Comparison of ENCODE assay signal across 8 cellular contexts in genomic region chr1:20472860-20473711, GRCh38. TPM values are rescaled to one million over a fixed set of nuclear protein-coding genes. Genes with fewer than 3 reads are reported as not detected.
DNase-seq lines count a peak whose midpoint lies in the region; FAIRE-seq and TF ChIP-seq lines count a peak whose summit lies in the region.

No MANE protein-coding gene starts in this region.

- no peak overlapping the region for H3K27ac ChIP-seq in endothelial cell of umbilical vein (ENCODE audit: insufficient read depth, low read depth, low read length)

- H3K9me1 ChIP-seq in endothelial cell of umbilical vein (replicated peaks; ENCODE audit: control insufficient read depth, extremely low read depth, insufficient read depth, low read length), result no peaks in the 10 kb centered on the region

- H3K4me3 ChIP-seq in endothelial cell of umbilical vein (replicated peaks in 1 of 3; ENCODE audit: insufficient read depth in 1 of 3, low read depth in 1 of 3, low read length in 3 of 3), result no peak overlapping the region

- FAIRE-seq in endothelial cell of umbilical vein (lab: Jason Lieb, UNC), result peak; percentile 83

- no peaks in the 10 kb centered on the region for H4K20me1 ChIP-seq in endothelial cell of umbilical vein (replicated peaks; ENCODE audit: control insufficient read depth, extremely low read depth, insufficient read depth, low read length)

- peaks cover 5% of the 10 kb centered on the region for H3K4me1 ChIP-seq in endothelial cell of umbilical vein (ENCODE audit: control insufficient read depth, extremely low read depth, insufficient read depth, low read length)

- peak; percentile 86 for DNase-seq in AG20443 (ENCODE audit: low spot score)
- DNase-seq in NCI-H187 treated with DMSO at 0.1 percent for 48 hours (lab: John Stamatoyannopoulos, UW), result peak; percentile 12
- DNase-seq in endothelial cell of umbilical vein (ENCODE audit: low read depth, low spot score), result peak; percentile 62
- DNase-seq in midbrain (lab: John Stamatoyannopoulos, UW), result peak; percentile 78
- DNase-seq in NCI-H146 (lab: John Stamatoyannopoulos, UW), result no peak
- DNase-seq in D341Med (ENCODE audit: low spot score), result no peak
- no peak for DNase-seq in HCEC 1CT
- DNase-seq in NCI-H524 treated with DMSO at 0.1 percent for 48 hours (lab: John Stamatoyannopoulos, UW), result no peak

- no peaks in the 10 kb centered on the region for H3K79me2 ChIP-seq in endothelial cell of umbilical vein (ENCODE audit: control insufficient read depth, insufficient read depth, low read length)

- intact Hi-C loops in endothelial cell of umbilical vein (cut with micrococcal nuclease), result no loop called here

- H3K4me2 ChIP-seq in endothelial cell of umbilical vein (ENCODE audit: insufficient read depth, low read length), result no peak overlapping the region

- CTCF ChIA-PET in endothelial cell of umbilical vein (lab: Charles Lee), result interaction anchor here (0.9 to 1.6 kb wide), 2 partner anchors 19 to 21 kb away, joined by 3 to 6 read pairs; no protein-coding TSS in a partner anchor

- peaks cover 2 to 3% of the 10 kb centered on the region in 2 experiments for H3K27me3 ChIP-seq in endothelial cell of umbilical vein (ENCODE audit: control insufficient read depth in 2 of 2, insufficient read depth in 2 of 2, low read length in 2 of 2)

- no peak overlapping the region for H3K9ac ChIP-seq in endothelial cell of umbilical vein (replicated peaks; ENCODE audit: extremely low read depth, insufficient read depth, low read length)

- no peaks in the 10 kb centered on the region for H3K36me3 ChIP-seq in endothelial cell of umbilical vein (ENCODE audit: control insufficient read depth in 2 of 2, extremely low read depth in 1 of 2, insufficient read depth in 2 of 2, low read length in 2 of 2)

- no peak for TF ChIP-seq CTCF in endothelial cell of umbilical vein (IDR thresholded peaks at IDR 0.05; ENCODE audit: extremely low read depth in 1 of 2, insufficient read depth in 1 of 2, low read depth in 1 of 2, low read length in 2 of 2)

- dilution Hi-C loops in endothelial cell of umbilical vein (cut with MboI; ENCODE audit: extremely low pct_ligation_motif_present, low sequenced_read_pairs), result no loop called here

- POLR2A ChIA-PET in endothelial cell of umbilical vein (lab: Charles Lee), result no interaction called here

- no TSS peak for BruUV-seq in endothelial cell of umbilical vein (replicated peaks; lab: Mats Ljungman, UMichigan)

- H3K9me3 ChIP-seq in endothelial cell of umbilical vein (replicated peaks; ENCODE audit: control insufficient read depth, insufficient read depth, low read length), result no peaks in the 10 kb centered on the region

- no peak for TF ChIP-seq POLR2A in endothelial cell of umbilical vein (IDR thresholded peaks at IDR 0.05; ENCODE audit: low read depth, low read length)

- H2AFZ ChIP-seq in endothelial cell of umbilical vein (ENCODE audit: low read depth, low read length), result peak overlapping the region; percentile 42

TF ChIP-seq in endothelial cell of umbilical vein, 7 proteins besides CTCF, POLR2A, EP300 and RAD21:
- no peak for TF ChIP-seq FOS (IDR thresholded peaks at IDR 0.05; ENCODE audit: borderline replicate concordance, insufficient read depth, low read length)
- TF ChIP-seq EZH2 (IDR thresholded peaks at IDR 0.05; ENCODE audit: borderline replicate concordance, low read depth, low read length, severe bottlenecking), result no peak
- no peak for TF ChIP-seq MYC (IDR thresholded peaks at IDR 0.05; ENCODE audit: low read depth, low read length)
- TF ChIP-seq MAX (IDR thresholded peaks at IDR 0.05; ENCODE audit: insufficient read depth, insufficient read length), result no peak
- no peak for TF ChIP-seq GATA2 (IDR thresholded peaks at IDR 0.05; ENCODE audit: insufficient read depth, insufficient read length, low read depth, low read length)
- TF ChIP-seq POLR2AphosphoS5 (IDR thresholded peaks at IDR 0.05; ENCODE audit: insufficient read depth, low read depth, low read length), result no peak
- no peak for TF ChIP-seq JUN (IDR thresholded peaks at IDR 0.05; ENCODE audit: borderline replicate concordance, insufficient read depth, insufficient read length, low read depth)

RNA-seq across cellular contexts. Expression of gene CAMK2N1, which starts 12.9 kb away (rescaled TPM):
- 11.9 and 18.3 TPM in 2 replicates for total RNA-seq in endothelial cell of umbilical vein
- polyA plus RNA-seq in endothelial cell of umbilical vein, result 3.1 and 3.3 TPM in 2 replicates
- 5.3 and 6.6 TPM in 2 replicates for polyA plus RNA-seq in endothelial cell of umbilical vein (2011; cell fraction: cytosol; rRNA removed)
- 2.0 and 2.1 TPM in 2 replicates for polyA plus RNA-seq in endothelial cell of umbilical vein (2011; cell fraction: nucleus; rRNA removed)
- polyA plus RNA-seq in endothelial cell of umbilical vein (2012), result 5.9 and 7.7 TPM in 2 replicates
- 2.4 and 4.4 TPM in 2 replicates for polyA minus RNA-seq in endothelial cell of umbilical vein
- not detected for polyA minus RNA-seq in endothelial cell of umbilical vein (2011; cell fraction: cytosol; rRNA and poly(A)+ RNA removed)
- 1.8 and 2.1 TPM in 2 replicates for polyA minus RNA-seq in endothelial cell of umbilical vein (2011; cell fraction: nucleus; rRNA and poly(A)+ RNA removed)

RNA-seq across cellular contexts. Expression of gene MUL1, which starts 34.9 kb away (rescaled TPM):
- 23.9 and 28.3 TPM in 2 replicates for total RNA-seq in endothelial cell of umbilical vein
- polyA plus RNA-seq in endothelial cell of umbilical vein, result 29.5 and 31.8 TPM in 2 replicates
- polyA plus RNA-seq in endothelial cell of umbilical vein (2011; cell fraction: cytosol; rRNA removed), result 26.0 and 26.1 TPM in 2 replicates
- polyA plus RNA-seq in endothelial cell of umbilical vein (2011; cell fraction: nucleus; rRNA removed), result 14.5 TPM in 2 replicates
- polyA plus RNA-seq in endothelial cell of umbilical vein (2012), result 19.8 and 20.7 TPM in 2 replicates
- polyA minus RNA-seq in endothelial cell of umbilical vein, result 33.6 and 36.8 TPM in 2 replicates
- 17.4 TPM for polyA minus RNA-seq in endothelial cell of umbilical vein (2011; cell fraction: cytosol; rRNA and poly(A)+ RNA removed)
- polyA minus RNA-seq in endothelial cell of umbilical vein (2011; cell fraction: nucleus; rRNA and poly(A)+ RNA removed), result 9.6 and 11.0 TPM in 2 replicates

Comparison
In these comparisons a context has a peak if more than half of its experiments do, and no peak if none do; other contexts are left out.
1. DNase-seq: peak in AG20443 (single experiment), NCI-H187 treated with DMSO at 0.1 percent for 48 hours (single experiment), endothelial cell of umbilical vein (single experiment) and midbrain (single experiment); none in NCI-H146 (single experiment), D341Med (single experiment), HCEC 1CT (single experiment) and NCI-H524 treated with DMSO at 0.1 percent for 48 hours (single experiment).